ENCODE assay signal across 37 cellular contexts in genomic region chr6:165864218-165864617, GRCh38.
"Had no signal": no experiment of that assay in that cellular context is flagged by ENCODE, and none has a peak within 500 bp of the region (broad histone marks: within the 10 kb centered on the region; RNA-seq: fewer than 3 reads in every experiment).

No MANE protein-coding gene starts in this region.

- ATAC-seq: activated CD8-positive, alpha-beta T cell treated with anti-CD3 and anti-CD28 coated beads for 36 hours; activated naive CD4-positive, alpha-beta T cell treated with anti-CD3 and anti-CD28 coated beads, Interleukin-2, amount 50 U/mL, for 72 hours; activated T-cell treated with anti-CD3 and anti-CD28 coated beads, Interleukin-2, amount 50 U/mL, for 4 hours; activated T-cell treated with anti-CD3 and anti-CD28 coated beads, Interleukin-2, amount 50 U/mL, for 72 hours; activated T-helper 17 cell treated with anti-CD3 and anti-CD28 coated beads, Interleukin-2, amount 50 U/mL, for 72 hours; body of pancreas had no signal

- H3K27ac ChIP-seq: adrenal gland, body of pancreas, brain microvascular endothelial cell, breast epithelium, VCaP had no signal

- H3K36me3 Mint-ChIP-seq: activated naive CD8-positive, alpha-beta T cell treated with anti-CD3 and anti-CD28 coated beads for 36 hours had no signal

- DNase-seq: activated B cell treated with CpG ODN at 0.5 μM for 24 hours; activated CD4-positive, alpha-beta memory T cell treated with anti-CD3 and anti-CD28 coated beads for 36 hours; activated CD4-positive, alpha-beta T cell treated with anti-CD3 and anti-CD28 coated beads for 4 hours; activated CD4-positive, alpha-beta T cell treated with anti-CD3 and anti-CD28 coated beads, Interleukin-2, amount 10 ng/mL, durations not matched to agents 24 days and 14 days; activated CD4-positive, alpha-beta T cell treated with anti-CD3 and anti-CD28 coated beads, Interleukin-2, amount 50 U/mL, for 1 hour; activated CD4-positive, alpha-beta T cell treated with anti-CD3 and anti-CD28 coated beads, Interleukin-2, amount 50 U/mL, for 4 hours; activated CD4-positive, CD25-positive, alpha-beta regulatory T cell treated with anti-CD3 and anti-CD28 coated beads, Interleukin-2, amount 50 U/mL, for 72 hours; activated CD8-positive, alpha-beta memory T cell treated with anti-CD3 and anti-CD28 coated beads, Interleukin-2, amount 50 U/mL, for 4 hours; activated CD8-positive, alpha-beta T cell treated with anti-CD3 and anti-CD28 coated beads for 36 hours; activated effector memory CD4-positive, alpha-beta T cell treated with anti-CD3 and anti-CD28 coated beads, Interleukin-2, amount 50 U/mL, for 16 hours; activated gamma-delta T cell treated with Interleukin-2 at 50 U/mL for 16 hours; activated naive CD4-positive, alpha-beta T cell; activated naive CD4-positive, alpha-beta T cell treated with anti-CD3 and anti-CD28 coated beads for 36 hours; activated naive CD4-positive, alpha-beta T cell treated with anti-CD3 and anti-CD28 coated beads, Interleukin-2, amount 50 U/mL, for 16 hours; activated naive CD8-positive, alpha-beta T cell treated with anti-CD3 and anti-CD28 coated beads for 36 hours; activated T-cell treated with anti-CD3 and anti-CD28 coated beads for 4 hours; activated T-cell treated with anti-CD3 and anti-CD28 coated beads, Interleukin-2, amount 50 U/mL, for 1 hour; activated T-cell treated with anti-CD3 and anti-CD28 coated beads, Interleukin-2, amount 50 U/mL, for 4 hours; activated T-cell treated with anti-CD3 and anti-CD28 coated beads, Interleukin-2, amount 50 U/mL, for 72 hours; adrenal gland; amniotic stem cell; aorta; body of pancreas; brain microvascular endothelial cell; central memory CD4-positive, alpha-beta T cell; T-helper 1 cell; T-helper 2 cell; T-helper 9 cell had no signal

- H3K9me3 Mint-ChIP-seq: activated CD4-positive, alpha-beta T cell treated with anti-CD3 and anti-CD28 coated beads, Interleukin-2, amount 10 ng/mL, durations not matched to agents 24 days and 14 days; T-helper 1 cell treated with Interleukin-12 subunit alpha and Interleukin-12 subunit beta and Interleukin-4 antibody, amounts not matched to agents 30 μg/mL and 1 μg/mL, for 36 hours; T-helper 2 cell treated with Interferon-gamma antibody and Interleukin-4, amounts not matched to agents 5 μg/mL and 100 μg/mL, for 36 hours had no signal

- H3K27ac Mint-ChIP-seq: activated B cell treated with CpG ODN at 0.5 μM for 24 hours; activated CD4-positive, alpha-beta memory T cell treated with anti-CD3 and anti-CD28 coated beads for 36 hours; activated CD4-positive, alpha-beta T cell treated with anti-CD3 and anti-CD28 coated beads, Interleukin-2, amount 10 ng/mL, durations not matched to agents 24 days and 14 days; activated CD8-positive, alpha-beta T cell treated with anti-CD3 and anti-CD28 coated beads for 36 hours; activated naive CD4-positive, alpha-beta T cell treated with anti-CD3 and anti-CD28 coated beads for 36 hours; activated naive CD4-positive, alpha-beta T cell treated with anti-CD3 and anti-CD28 coated beads, Interleukin-2, amount 50 U/mL, for 72 hours; activated naive CD8-positive, alpha-beta T cell treated with anti-CD3 and anti-CD28 coated beads for 36 hours; activated T-cell treated with anti-CD3 and anti-CD28 coated beads, Interleukin-2, amount 50 U/mL, for 72 hours; activated T-helper 1 cell treated with anti-CD3 and anti-CD28 coated beads, Interleukin-12 subunit alpha, Interleukin-12 subunit beta, Interleukin-2, Interleukin-4 antibody, amounts not matched to agents 30 ng/mL and 10 ng/mL and 1 ng/mL, durations not matched to agents 14 hours and 24 hours and 36 hours; activated T-helper 17 cell treated with anti-CD3 and anti-CD28 coated beads, Interleukin-2, amount 50 U/mL, for 72 hours; T-helper 1 cell treated with Interleukin-12 subunit alpha and Interleukin-12 subunit beta and Interleukin-4 antibody, amounts not matched to agents 30 μg/mL and 1 μg/mL, for 36 hours; T-helper 2 cell treated with Interferon-gamma antibody and Interleukin-4, amounts not matched to agents 5 μg/mL and 100 μg/mL, for 36 hours had no signal

- H3K9me3 ChIP-seq: body of pancreas had no signal

- H3K4me1 ChIP-seq: adrenal gland, body of pancreas, breast epithelium had no signal

- H3K36me3 ChIP-seq: adrenal gland, brain microvascular endothelial cell, breast epithelium had no signal

- H3K4me1 Mint-ChIP-seq: activated B cell treated with CpG ODN at 0.5 μM for 24 hours; activated CD4-positive, alpha-beta T cell treated with anti-CD3 and anti-CD28 coated beads, Interleukin-2, amount 10 ng/mL, durations not matched to agents 24 days and 14 days; activated naive CD8-positive, alpha-beta T cell treated with anti-CD3 and anti-CD28 coated beads for 36 hours; activated T-helper 17 cell treated with anti-CD3 and anti-CD28 coated beads, Interleukin-2, amount 50 U/mL, for 72 hours had no signal

- H3K4me3 ChIP-seq: adrenal gland, body of pancreas, breast epithelium had no signal

- FAIRE-seq: astrocyte, TTC549 had no signal

- H3K4me3 Mint-ChIP-seq: activated B cell treated with CpG ODN at 0.5 μM for 24 hours; activated CD4-positive, alpha-beta memory T cell treated with anti-CD3 and anti-CD28 coated beads for 36 hours; activated CD4-positive, alpha-beta T cell treated with anti-CD3 and anti-CD28 coated beads, Interleukin-2, amount 10 ng/mL, durations not matched to agents 24 days and 14 days; activated CD8-positive, alpha-beta T cell treated with anti-CD3 and anti-CD28 coated beads for 36 hours; activated naive CD4-positive, alpha-beta T cell treated with anti-CD3 and anti-CD28 coated beads for 36 hours; activated naive CD8-positive, alpha-beta T cell treated with anti-CD3 and anti-CD28 coated beads for 36 hours; activated T-cell treated with anti-CD3 and anti-CD28 coated beads, Interleukin-2, amount 50 U/mL, for 4 hours; activated T-cell treated with anti-CD3 and anti-CD28 coated beads, Interleukin-2, amount 50 U/mL, for 72 hours; activated T-helper 1 cell treated with anti-CD3 and anti-CD28 coated beads, Interleukin-12 subunit alpha, Interleukin-12 subunit beta, Interleukin-2, Interleukin-4 antibody, amounts not matched to agents 30 ng/mL and 10 ng/mL and 1 ng/mL, durations not matched to agents 14 hours and 24 hours and 36 hours; activated T-helper 17 cell treated with anti-CD3 and anti-CD28 coated beads, Interleukin-2, amount 50 U/mL, for 72 hours; T-helper 1 cell treated with Interleukin-12 subunit alpha and Interleukin-12 subunit beta and Interleukin-4 antibody, amounts not matched to agents 30 μg/mL and 1 μg/mL, for 36 hours; T-helper 2 cell treated with Interferon-gamma antibody and Interleukin-4, amounts not matched to agents 5 μg/mL and 100 μg/mL, for 36 hours had no signal
